31 cellular contexts compared by ENCODE assay signal in genomic region chr2:74546004-74546403, GRCh38. TPM values are rescaled to one million over a fixed set of nuclear protein-coding genes. Genes with fewer than 3 reads are reported as not detected.
"Had no signal": no experiment of that assay in that cellular context is flagged by ENCODE, and none has a peak within 500 bp of the region (broad histone marks: within the 10 kb centered on the region; RNA-seq: fewer than 3 reads in every experiment).

No MANE protein-coding gene starts in this region.

- H3K36me3 ChIP-seq: esophagus muscularis mucosa, gastroesophageal sphincter, heart right ventricle, left ventricle myocardium inferior, lower lobe of right lung, prostate gland, right atrium auricular region, tibial artery had no signal

- H3K4me2 ChIP-seq: smooth muscle cell had no signal

- DNase-seq: effector CD8-positive, alpha-beta T cell; endodermal cell; foreskin keratinocyte; heart right ventricle; hippocampal formation; left colon; left ventricle myocardium inferior; lower lobe of right lung; mucosa of descending colon; naive B cell; stimulated activated CD4-positive, alpha-beta T cell treated with anti-CD3 and anti-CD28 coated beads, Interleukin-12 subunit alpha, Interleukin-12 subunit beta, amount 100 ng/mL, for 4 hours; stimulated activated CD4-positive, alpha-beta T cell treated with anti-CD3 and anti-CD28 coated beads, Interleukin-1b, Interleukin-23, amount 100 ng/mL, for 48 hours; stimulated activated CD4-positive, alpha-beta T cell treated with anti-CD3 and anti-CD28 coated beads, Interleukin-4, amount 100 ng/mL, for 1 hour; stimulated activated naive CD8-positive, alpha-beta T cell treated with anti-CD3 and anti-CD28 coated beads, Interleukin-15, Interleukin-2, amounts not matched to agents 100 U/mL and 50 U/mL, for 24 hours; substantia nigra; testis; tibial artery had no signal

- H3K27ac ChIP-seq: esophagus muscularis mucosa, foreskin keratinocyte, gastroesophageal sphincter, heart right ventricle, left ventricle myocardium inferior, lower lobe of right lung, prostate gland, right atrium auricular region, testis, tibial artery had no signal

- FAIRE-seq: colon, endothelial cell of umbilical vein, islet of Langerhans had no signal

- H3K4me1 ChIP-seq: foreskin keratinocyte, prostate gland had no signal

- H3K9me3 ChIP-seq: esophagus muscularis mucosa, gastroesophageal sphincter, heart right ventricle, left ventricle myocardium inferior, lower lobe of right lung, mucosa of descending colon, prostate gland, right atrium auricular region, testis, tibial artery had no signal

- H3K27me3 ChIP-seq: esophagus muscularis mucosa, foreskin keratinocyte, gastroesophageal sphincter, right atrium auricular region, testis, tibial artery had no signal

- H3K4me3 ChIP-seq: esophagus muscularis mucosa, gastroesophageal sphincter, heart right ventricle, left ventricle myocardium inferior, lower lobe of right lung, mucosa of descending colon, prostate gland, right atrium auricular region, smooth muscle cell, testis, tibial artery had no signal

- ATAC-seq: foreskin keratinocyte; gastroesophageal sphincter; heart right ventricle; left colon; lower lobe of right lung; mucosa of descending colon; natural killer cell treated with Interleukin-12 subunit alpha and Interleukin-12 subunit beta and Interleukin-15 and Interleukin-18, amount 100 ng/mL, for 72 hours; sciatic nerve; stimulated activated memory B cell treated with anti-CD40 and anti-IgM and Interleukin-4, amounts not matched to agents 10 μg/mL and 1 μg/mL and 100 μg/mL, for 72 hours; stimulated activated naive CD8-positive, alpha-beta T cell treated with anti-CD3 and anti-CD28 coated beads, Interleukin-15, Interleukin-2, amounts not matched to agents 100 U/mL and 50 U/mL, for 24 hours had no signal

RNA-seq across cellular contexts. Expression of gene DQX1, which starts 20.0 kb away (rescaled TPM):
- total RNA-seq: epithelial cell of proximal tubule, esophagus muscularis mucosa, fibroblast of lung, gastroesophageal sphincter, kidney epithelial cell, prostate gland, right atrium auricular region, sciatic nerve had no signal
- polyA plus RNA-seq: fibroblast of lung, smooth muscle cell had no signal
